ENCODE assay signal across 19 cellular contexts in the genomic region with DNA sequence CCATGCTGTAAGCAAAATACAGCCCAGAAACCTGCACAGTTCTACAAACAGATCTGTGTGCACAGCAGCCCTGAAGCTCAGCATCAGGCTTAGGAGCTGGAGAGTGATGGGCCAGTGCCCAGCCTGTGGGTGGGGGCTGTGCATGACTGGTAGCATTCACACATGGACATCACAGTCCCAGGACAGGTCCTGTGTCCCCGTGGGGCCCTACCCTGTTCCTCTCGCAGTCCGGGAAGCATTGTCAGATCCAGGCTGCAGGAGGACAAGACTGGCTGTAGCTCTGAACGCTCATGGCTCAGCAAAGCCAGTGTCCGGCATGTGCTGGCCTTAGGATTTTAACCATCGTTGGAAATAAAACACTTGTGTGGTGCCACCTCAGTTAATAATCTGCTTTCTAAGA.
"Had no signal": no experiment of that assay in that cellular context is flagged by ENCODE, and none has a peak within 500 bp of the region (broad histone marks: within the 10 kb centered on the region; RNA-seq: fewer than 3 reads in every experiment).

No MANE protein-coding gene starts in this region.

- H3K4me3 ChIP-seq: MG63 had no signal

- H3K9me3 ChIP-seq: MG63, SK-N-SH had no signal

- H3K4me2 ChIP-seq: SK-N-SH had no signal

- H3K36me3 ChIP-seq: MG63 had no signal

- DNase-seq: KBM-7, MG63, NCI-H1092, NCI-H1105 treated with DMSO at 0.1 percent for 48 hours, NCI-H1417 treated with DMSO at 0.1 percent for 48 hours, NCI-H146, NCI-H1694 treated with DMSO at 0.1 percent for 48 hours, NCI-H1930, NCI-H2081, NCI-H2107, NCI-H226, NCI-H446, NCI-H510A, NCI-H524 treated with DMSO at 0.1 percent for 48 hours, NCI-H69, NCI-H774, RPMI8226, SHP77, SK-N-SH had no signal

- H3K9ac ChIP-seq: SK-N-SH had no signal
